11 cellular contexts compared by ENCODE assay signal in the genomic region with DNA sequence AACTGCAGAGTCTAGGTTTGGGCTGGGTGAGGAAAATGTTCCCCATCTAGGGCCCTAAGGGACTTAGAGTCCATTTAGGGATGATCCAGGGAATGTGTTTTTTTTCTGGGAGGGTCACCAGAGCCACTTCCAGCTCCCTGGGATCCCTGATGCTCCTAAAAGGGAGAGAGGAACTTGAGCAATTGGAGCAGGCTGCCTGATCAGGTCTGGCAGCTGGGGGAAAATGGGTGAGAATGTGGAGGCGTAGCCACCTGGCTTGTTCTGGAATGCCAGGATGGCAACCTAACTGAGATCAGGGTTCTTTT. TPM values are rescaled to one million over a fixed set of nuclear protein-coding genes. Genes with fewer than 3 reads are reported as not detected.
DNase-seq lines count a peak whose midpoint lies in the region; ATAC-seq and TF ChIP-seq lines count a peak whose summit lies in the region.
"Had no signal": no experiment of that assay in that cellular context is flagged by ENCODE, and none has a peak within 500 bp of the region (broad histone marks: within the 10 kb centered on the region; RNA-seq: fewer than 3 reads in every experiment).

No MANE protein-coding gene starts in this region.

- H3K27ac ChIP-seq in 22Rv1 (peak overlapping the region; percentile 77; the same call in 1 of the 2 replicates), DOHH2 (ENCODE audit: low read depth, low read length) (no peak overlapping the region), VCaP (peak overlapping the region; percentile 81; the same call in 1 of the 2 replicates), mesendoderm (ENCODE audit: low read depth, low read length) (no peak overlapping the region), body of pancreas (no peak overlapping the region)
- H3K27ac ChIP-seq: sigmoid colon had no signal

- 0 out of 2 replicates have a peak, but pooled peaks cover 3% of the 10 kb centered on the region for H3F3A ChIP-seq in DOHH2 (ENCODE audit: control insufficient read depth, insufficient read depth)

- H2BK5ac ChIP-seq in mesendoderm (ENCODE audit: low read length) = no peak overlapping the region

- H3K4me1 ChIP-seq in DOHH2 (ENCODE audit: control insufficient read depth, low read length) (peaks cover 14% of the 10 kb centered on the region), mesendoderm (ENCODE audit: control insufficient read depth, low read depth, low read length) (no peaks in the 10 kb centered on the region), body of pancreas (peaks cover 14% of the 10 kb centered on the region)

- no peaks in the 10 kb centered on the region for H3K27me3 ChIP-seq in DOHH2 (ENCODE audit: control insufficient read depth, low read length)
- no peaks in the 10 kb centered on the region for H3K27me3 ChIP-seq in mesendoderm (ENCODE audit: insufficient read depth, low read length, poor library complexity)
- no peaks in the 10 kb centered on the region for H3K27me3 ChIP-seq in body of pancreas
- H3K27me3 ChIP-seq: sigmoid colon had no signal

- H3K4me3 ChIP-seq in DOHH2 (ENCODE audit: low read length) (no peak overlapping the region), mesendoderm (ENCODE audit: low read length) (no peak overlapping the region), body of pancreas (no peak overlapping the region)

- no peaks in the 10 kb centered on the region for H3K9me2 ChIP-seq in DOHH2 (replicated peaks; ENCODE audit: control insufficient read depth, low read length)

- intact Hi-C loops in body of pancreas (cut with DNase I) = no loop called here

- no peak overlapping the region for H2AK5ac ChIP-seq in mesendoderm (ENCODE audit: low read length)

- no peaks in the 10 kb centered on the region for H3K79me2 ChIP-seq in DOHH2 (ENCODE audit: control insufficient read depth, low read length)
- H3K79me2 ChIP-seq in mesendoderm (ENCODE audit: control insufficient read depth, insufficient read depth, low read length) = no peaks in the 10 kb centered on the region

- WGBS in mesendoderm (ENCODE audit: extremely low coverage, insufficient coverage, low lambda C conversion rate) = no CpG with 5 or more reads among the region's 1 CpG
- WGBS in body of pancreas, 2 donors = 94 to 100% methylated on average over 1 of the region's 1 CpG

- no peak overlapping the region for H3K23ac ChIP-seq in mesendoderm (ENCODE audit: low read length)

- no peak overlapping the region for H3K4ac ChIP-seq in mesendoderm (ENCODE audit: low read depth, low read length)

- TF ChIP-seq CTCF in 22Rv1 (IDR thresholded peaks at IDR 0.05) (no peak), DOHH2 (IDR thresholded peaks at IDR 0.05; ENCODE audit: low read depth, low read length, poor library complexity, severe bottlenecking) (no peak), VCaP (conservative IDR thresholded peaks at IDR 0.05) (no peak), body of pancreas (IDR thresholded peaks at IDR 0.05) (no peak)

- no peaks in the 10 kb centered on the region for H3K36me3 ChIP-seq in DOHH2 (ENCODE audit: control insufficient read depth, low read length)
- no peaks in the 10 kb centered on the region for H3K36me3 ChIP-seq in mesendoderm (ENCODE audit: control insufficient read depth, insufficient read depth, low read length)
- H3K36me3 ChIP-seq in body of pancreas (replicated peaks in 1 of 2; ENCODE audit: insufficient read depth in 1 of 2, low read depth in 2 of 2) = no peaks in the 10 kb centered on the region
- H3K36me3 ChIP-seq: sigmoid colon had no signal

- no peak overlapping the region for H4K8ac ChIP-seq in mesendoderm (ENCODE audit: low read depth, low read length)

- H2BK120ac ChIP-seq in mesendoderm (ENCODE audit: low read depth, low read length) = no peak overlapping the region

- peak overlapping the region; percentile 4 for H3K9ac ChIP-seq in mesendoderm (ENCODE audit: low read length)

- ATAC-seq in body of pancreas = no peak

- no peaks in the 10 kb centered on the region for H4K20me1 ChIP-seq in DOHH2 (ENCODE audit: control insufficient read depth, insufficient read depth, low read depth, low read length)

- DNase-seq in mesendoderm = peak; percentile 27
- DNase-seq in ecto neural progenitor cell (ENCODE audit: low spot score) = no peak
- no peak for DNase-seq in midbrain (lab: John Stamatoyannopoulos, UW)
- DNase-seq in body of pancreas = no peak
- DNase-seq in activated CD4-positive, CD25-positive, alpha-beta regulatory T cell treated with anti-CD3 and anti-CD28 coated beads, Interleukin-2, amount 50 U/mL, for 72 hours = no peak
- DNase-seq: amygdala, NCI-H187 treated with DMSO at 0.1 percent for 48 hours, sigmoid colon had no signal

- no peak overlapping the region for H4K5ac ChIP-seq in mesendoderm (ENCODE audit: low read length)

- peaks cover 2% of the 10 kb centered on the region for H3K79me1 ChIP-seq in mesendoderm (ENCODE audit: low read length)

- H3K4me2 ChIP-seq in DOHH2 (ENCODE audit: low read length) (peak overlapping the region; percentile 76), mesendoderm (ENCODE audit: low read length) (no peak overlapping the region)

- no peak for TF ChIP-seq POLR2A in body of pancreas (IDR thresholded peaks at IDR 0.05)

- H3K9me3 ChIP-seq in DOHH2 (ENCODE audit: control insufficient read depth, insufficient read depth, low read length) = no peaks in the 10 kb centered on the region
- no peaks in the 10 kb centered on the region for H3K9me3 ChIP-seq in body of pancreas
- H3K9me3 ChIP-seq: sigmoid colon had no signal

- no peak overlapping the region for H3K56ac ChIP-seq in mesendoderm (ENCODE audit: low read length)

- H2BK15ac ChIP-seq in mesendoderm (replicated peaks; ENCODE audit: low read depth) = no peak overlapping the region

- H3K18ac ChIP-seq in mesendoderm (ENCODE audit: low read length) = no peak overlapping the region

RNA-seq across cellular contexts. Expression of gene PGAP2, which starts 1.2 kb away (rescaled TPM):
- polyA plus RNA-seq in mesendoderm (2013, experiment 1 of 2) = 55.1 TPM
- 56.2 TPM for polyA plus RNA-seq in mesendoderm (2013, experiment 2 of 2)
- total RNA-seq in body of pancreas = 10 to 100 TPM; 21.5 to 24.1 TPM

RNA-seq across cellular contexts. Expression of gene NUP98, which starts 12.2 kb away (rescaled TPM):
- 72.3 TPM for polyA plus RNA-seq in mesendoderm (2013, experiment 1 of 2)
- polyA plus RNA-seq in mesendoderm (2013, experiment 2 of 2) = 72.2 TPM
- total RNA-seq in body of pancreas = 10 to 100 TPM; 37.9 to 62.0 TPM

RNA-seq across cellular contexts. Expression of gene RHOG, which starts 31.2 kb away (rescaled TPM):
- 38.2 TPM for polyA plus RNA-seq in mesendoderm (2013, experiment 1 of 2)
- polyA plus RNA-seq in mesendoderm (2013, experiment 2 of 2) = 34.7 TPM
- 10 to 100 TPM; 10.9 to 15.8 TPM for total RNA-seq in body of pancreas

RNA-seq across cellular contexts. Expression of gene STIM1, which starts 45.9 kb away (rescaled TPM):
- 9.2 TPM for polyA plus RNA-seq in mesendoderm (2013, experiment 1 of 2)
- polyA plus RNA-seq in mesendoderm (2013, experiment 2 of 2) = 8.3 TPM
- total RNA-seq in body of pancreas = 10 to 100 TPM; 20.4 to 24.6 TPM

Comparison
In these comparisons a context has a peak if more than half of its experiments do, and no peak if none do; other contexts are left out.
1. H3K27ac ChIP-seq: peak in 22Rv1 (single experiment) and VCaP (single experiment); none in DOHH2 (single experiment), mesendoderm (single experiment) and body of pancreas (0 of 4).